18 cellular contexts compared by ENCODE assay signal in the genomic region with DNA sequence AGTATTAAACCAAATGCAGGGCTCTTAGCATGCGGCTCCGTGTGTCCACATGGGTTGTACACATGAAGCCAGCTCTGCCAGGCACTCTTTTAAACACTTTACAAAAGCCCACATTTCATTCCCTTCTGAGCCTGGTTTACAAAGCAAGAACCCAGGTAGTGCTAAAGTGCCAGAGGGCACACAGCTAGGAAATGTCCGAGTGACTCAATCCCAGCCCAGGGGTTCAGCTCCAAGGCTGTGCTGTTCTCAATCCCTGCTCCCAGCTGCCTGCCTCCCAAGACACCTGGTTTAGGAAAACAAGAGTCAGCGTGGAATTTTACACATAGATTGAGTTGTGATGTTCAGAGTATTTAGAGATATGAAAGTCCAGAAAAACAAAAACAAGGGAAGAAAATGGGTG. TPM values are rescaled to one million over a fixed set of nuclear protein-coding genes. Genes with fewer than 3 reads are reported as not detected.
DNase-seq lines count a peak whose midpoint lies in the region; ATAC-seq, FAIRE-seq and TF ChIP-seq lines count a peak whose summit lies in the region.
"Had no signal": no experiment of that assay in that cellular context is flagged by ENCODE, and none has a peak within 500 bp of the region (broad histone marks: within the 10 kb centered on the region; RNA-seq: fewer than 3 reads in every experiment).

No MANE protein-coding gene starts in this region.

- 89 to 93% methylated on average over 4 of the region's 4 CpGs for WGBS in testis, 2 donors

- H3K4me1 ChIP-seq in testis = peaks cover 11% of the 10 kb centered on the region
- H3K4me1 ChIP-seq: A549, HAP-1 had no signal

- peak overlapping the region; percentile 21 for H3K4me3 Mint-ChIP-seq in glutamatergic neuron (ENCODE audit: unreplicated experiment)

- peaks cover 26% of the 10 kb centered on the region for H3K27me3 Mint-ChIP-seq in glutamatergic neuron (ENCODE audit: unreplicated experiment)

- H3K27ac Mint-ChIP-seq in glutamatergic neuron (ENCODE audit: unreplicated experiment) = no peak overlapping the region

- H3K27me3 ChIP-seq in testis = no peaks in the 10 kb centered on the region

- FAIRE-seq in frontal cortex (lab: Jason Lieb, UNC) = no peak
- FAIRE-seq: A549 had no signal

- ATAC-seq in Right ventricle myocardium inferior = no peak
- ATAC-seq in left cardiac atrium = no peak
- no peak for ATAC-seq in HG02678 (IDR thresholded peaks at IDR 0.05; ENCODE audit: unreplicated experiment)
- ATAC-seq: A549 had no signal

- TF ChIP-seq POLR2A in testis (IDR thresholded peaks at IDR 0.05) = no peak

- H3K36me3 Mint-ChIP-seq in glutamatergic neuron (ENCODE audit: unreplicated experiment) = peaks cover 5% of the 10 kb centered on the region

- H3K27ac ChIP-seq in RWPE1 (no peak overlapping the region), testis (no peak overlapping the region)
- H3K27ac ChIP-seq: A549, HL-60 had no signal

- TF ChIP-seq CTCF in RWPE1 (conservative IDR thresholded peaks at IDR 0.05; ENCODE audit: low read depth) = no peak
- TF ChIP-seq CTCF in glutamatergic neuron (IDR thresholded peaks at IDR 0.05; ENCODE audit: partially characterized antibody, unreplicated experiment) = no peak
- no peak for TF ChIP-seq CTCF in testis (IDR thresholded peaks at IDR 0.05)

- H3K9me3 ChIP-seq in testis = no peaks in the 10 kb centered on the region
- H3K9me3 ChIP-seq: A549, HAP-1 had no signal

- CTCF ChIA-PET in RWPE1 (lab: Yijun Ruan, JAX) = no interaction called here

- peak; percentile 26 for DNase-seq in Right ventricle myocardium inferior (ENCODE audit: missing footprints)
- no peak for DNase-seq in left cardiac atrium
- DNase-seq in RWPE1 (ENCODE audit: low spot score) = peak; percentile 20
- no peak for DNase-seq in glutamatergic neuron
- DNase-seq in T-helper 1 cell = no peak
- DNase-seq in frontal cortex (ENCODE audit: low spot score in 2 of 2) = no peak
- DNase-seq in testis = no peak
- DNase-seq: C1 segment of cervical spinal cord, MV-4-11, NCI-H1417 treated with DMSO at 0.1 percent for 48 hours, NCI-H2029, NCI-H2171, NCI-H446, OCI-M1 had no signal

- H3K4me1 Mint-ChIP-seq in glutamatergic neuron (ENCODE audit: low read depth, unreplicated experiment) = peaks cover 4% of the 10 kb centered on the region

- POLR2A ChIA-PET in RWPE1 (lab: Yijun Ruan, JAX; ENCODE audit: low non-redundant PET) = no interaction called here

- no peak overlapping the region for H3K4me3 ChIP-seq in testis
- H3K4me3 ChIP-seq: A549, HAP-1 had no signal

- no peaks in the 10 kb centered on the region for H3K36me3 ChIP-seq in testis (ENCODE audit: low read depth, missing control alignments)
- H3K36me3 ChIP-seq: HAP-1 had no signal

- intact Hi-C loops in Right ventricle myocardium inferior (cut with DNase I) (no loop called here), left cardiac atrium (cut with DNase I) (no loop called here), testis (cut with DNase I; ENCODE audit: low total_unique reads) (loop anchor here (10.0 kb wide), 1 partner anchor 62 kb away; the partner anchor contains the start of gene ACE)

- peaks cover 5% of the 10 kb centered on the region for H3K9me3 Mint-ChIP-seq in glutamatergic neuron (ENCODE audit: unreplicated experiment)

RNA-seq across cellular contexts. Expression of gene DCAF7, which starts 13.3 kb away (rescaled TPM):
- total RNA-seq in Right ventricle myocardium inferior = 36.8 TPM
- 10 to 100 TPM; 43.5 to 49.5 TPM for total RNA-seq in left cardiac atrium
- 137 TPM for total RNA-seq in glutamatergic neuron (ENCODE audit: unreplicated experiment)
- total RNA-seq in frontal cortex = 26.1 TPM
- 10 to 100 TPM; 51.7 to 66.8 TPM for total RNA-seq in testis
- 164 TPM for polyA plus RNA-seq in testis (ENCODE audit: insufficient read depth, low read depth, low replicate concordance)

RNA-seq across cellular contexts. Expression of gene KCNH6, which starts 13.8 kb away (rescaled TPM):
- total RNA-seq in Right ventricle myocardium inferior (not detected), left cardiac atrium (not detected), glutamatergic neuron (ENCODE audit: unreplicated experiment) (4.1 TPM), frontal cortex (not detected), testis (under 1 TPM; 0.79 to 0.99 TPM)
- polyA plus RNA-seq in testis (ENCODE audit: insufficient read depth, low read depth, low replicate concordance) = 1.7 TPM
- polyA plus RNA-seq: A549 had no signal

Comparison
In these comparisons a context has a peak if more than half of its experiments do, and no peak if none do; other contexts are left out.
1. DNase-seq: peak in Right ventricle myocardium inferior (single experiment) and RWPE1 (single experiment); none in left cardiac atrium (single experiment), glutamatergic neuron (single experiment), T-helper 1 cell (0 of 5), frontal cortex (0 of 2) and testis (single experiment).